Comparison of ENCODE assay signal across 11 cellular contexts in the genomic region with DNA sequence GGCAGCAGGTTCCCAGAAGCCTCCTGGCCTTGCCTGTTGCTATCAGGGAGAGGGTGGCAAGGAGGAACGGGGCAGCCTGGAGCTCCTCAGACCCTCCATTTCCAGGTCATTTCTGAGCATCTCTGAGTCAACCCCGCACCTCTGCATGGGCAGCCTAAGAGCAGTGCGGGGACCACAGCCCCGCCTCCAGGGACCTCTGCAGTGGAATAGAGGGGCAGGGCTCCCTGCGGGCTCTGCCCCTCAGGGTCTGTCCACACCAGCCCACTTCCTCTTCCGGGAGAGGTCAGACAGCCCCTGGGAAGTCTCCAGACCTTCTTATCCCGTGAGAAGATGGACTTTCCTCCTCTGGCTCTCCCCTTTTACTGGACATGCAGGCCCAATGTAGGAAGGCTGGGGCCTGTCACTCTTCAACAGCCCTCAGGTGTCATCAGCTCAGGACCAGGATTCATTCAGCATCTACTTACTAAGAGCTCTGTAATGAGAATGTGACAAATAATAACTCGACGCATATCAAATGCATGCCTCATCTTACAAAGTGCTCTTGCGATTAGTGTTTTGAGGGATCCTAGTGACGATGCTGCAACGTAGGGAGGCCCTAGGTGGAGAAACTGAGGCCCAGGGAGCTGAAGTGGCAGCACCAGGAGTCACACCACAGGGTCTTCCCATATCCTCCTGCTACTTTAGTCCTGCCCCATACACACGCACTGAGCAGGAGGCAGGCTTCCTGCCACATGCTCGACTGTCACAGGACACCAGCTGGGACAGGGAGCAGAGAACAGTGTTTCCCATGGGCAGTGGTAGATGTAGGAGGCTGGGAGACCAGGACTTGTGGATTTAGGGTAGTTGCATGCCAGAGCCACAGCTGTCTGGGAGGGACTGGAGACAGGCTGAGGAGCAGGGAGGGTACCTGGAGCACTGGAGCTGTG. TPM values are rescaled to one million over a fixed set of nuclear protein-coding genes. Genes with fewer than 3 reads are reported as not detected.
A peak's percentile ranks its signal among the peaks of the same experiment; 100 is the strongest.
DNase-seq lines count a peak whose midpoint lies in the region; ATAC-seq and TF ChIP-seq lines count a peak whose summit lies in the region.
"Had no signal": no experiment of that assay in that cellular context is flagged by ENCODE, and none has a peak within 500 bp of the region (broad histone marks: within the 10 kb centered on the region; RNA-seq: fewer than 3 reads in every experiment).

No MANE protein-coding gene starts in this region.

- no peaks in the 10 kb centered on the region for H3K79me1 ChIP-seq in H9 (ENCODE audit: insufficient read depth, low read depth, low read length, poor library complexity, severe bottlenecking)

- H4K5ac ChIP-seq in H9 (ENCODE audit: insufficient read length, low read depth, low read length), result no peak overlapping the region

- no peak overlapping the region for H3K4me3 ChIP-seq in HCT116 (replicated peaks in 1 of 2; ENCODE audit: low read depth in 1 of 2, low read length in 2 of 2)
- no peak overlapping the region for H3K4me3 ChIP-seq in hepatocyte
- H3K4me3 ChIP-seq: left lung had no signal

- TF ChIP-seq RAD21 in HCT116 (IDR thresholded peaks at IDR 0.05; ENCODE audit: low read depth), result no peak

- H2BK15ac ChIP-seq in H9 (ENCODE audit: low read depth, low read length), result no peak overlapping the region

- no peak for DNase-seq in HCT116 (ENCODE audit: low read depth, low spot score)
- no peak for DNase-seq in WTC11 (ENCODE audit: low spot score)
- DNase-seq in hepatocyte (ENCODE audit: low spot score), result no peak
- DNase-seq in stimulated activated naive CD8-positive, alpha-beta T cell treated with anti-CD3 and anti-CD28 coated beads, Interleukin-15, Interleukin-2, amounts not matched to agents 100 U/mL and 50 U/mL, for 24 hours, result no peak
- no peak for DNase-seq in H9
- no peak for DNase-seq in NCI-H1105 (lab: John Stamatoyannopoulos, UW)
- DNase-seq in foreskin keratinocyte, result no peak
- DNase-seq in activated CD4-positive, alpha-beta T cell treated with anti-CD3 and anti-CD28 coated beads, Interleukin-2, amount 10 ng/mL, durations not matched to agents 24 days and 14 days, result no peak
- DNase-seq: activated CD4-positive, CD25-positive, alpha-beta regulatory T cell; left lung; MV-4-11 had no signal

- H3K4ac ChIP-seq in H9 (ENCODE audit: low read depth, low read length), result no peak overlapping the region

- no peaks in the 10 kb centered on the region for H3K36me3 ChIP-seq in HCT116 (ENCODE audit: control insufficient read depth in 1 of 2, insufficient read depth in 2 of 2, low read length in 2 of 2)
- no peaks in the 10 kb centered on the region for H3K36me3 ChIP-seq in hepatocyte (replicated peaks; ENCODE audit: insufficient read depth, low read depth)
- H3K36me3 ChIP-seq: left lung had no signal

- RAD21 ChIA-PET in HCT116 (lab: Charles Lee; ENCODE audit: low non-redundant PET in 1 of 2, low total read pairs in 2 of 2, uncharacterized antibody in 2 of 2, unreplicated experiment in 2 of 2), result interaction anchor here in 1 of 2 experiments (0.6 kb wide), 1 partner anchor 92 kb away, joined by 3 read pairs; a partner anchor contains a TSS

- H3K9me3 ChIP-seq in HCT116 (ENCODE audit: control insufficient read depth in 1 of 2, insufficient read depth in 1 of 2, low read depth in 1 of 2, low read length in 2 of 2) (no peaks in the 10 kb centered on the region), hepatocyte (ENCODE audit: low read depth) (no peaks in the 10 kb centered on the region), H9 (ENCODE audit: control insufficient read depth, low read depth, low read length) (no peaks in the 10 kb centered on the region)
- H3K9me3 ChIP-seq: left lung had no signal

- POLR2A ChIA-PET in HCT116 (lab: Charles Lee) (interaction anchor here (2.0 to 6.7 kb wide), 3 partner anchors 11 to 100 kb away, joined by 6 to 45 read pairs (median 23); a partner anchor contains a TSS), WTC11 (lab: Charles Lee) (interaction anchor here (0.7 to 2.4 kb wide), 3 partner anchors 9 to 93 kb away, joined by 4 to 10 read pairs (median 7); a partner anchor contains a TSS)

- TF ChIP-seq CTCF in HCT116 (IDR thresholded peaks at IDR 0.05 in 2 of 3, conservative IDR thresholded peaks at IDR 0.05 in 1 of 3; ENCODE audit: borderline replicate concordance in 1 of 3, insufficient read depth in 1 of 3, low read depth in 2 of 3, low read length in 2 of 3) (no peak), WTC11 (IDR thresholded peaks at IDR 0.05) (no peak), hepatocyte (IDR thresholded peaks at IDR 0.05; ENCODE audit: poor library complexity) (no peak), H9 (conservative IDR thresholded peaks at IDR 0.05) (no peak), foreskin keratinocyte (conservative IDR thresholded peaks at IDR 0.05) (no peak)

- 0 out of 2 replicates have a peak, but pooled peaks have one; percentile 5 for ATAC-seq in HCT116
- ATAC-seq in WTC11, result peak; percentile 63
- ATAC-seq in stimulated activated naive CD8-positive, alpha-beta T cell treated with anti-CD3 and anti-CD28 coated beads, Interleukin-15, Interleukin-2, amounts not matched to agents 100 U/mL and 50 U/mL, for 24 hours, result peak; percentile 52
- ATAC-seq in foreskin keratinocyte, result no peak

- WGBS in hepatocyte (ENCODE audit: low lambda C conversion rate, missing lambda C conversion rate), result 77% methylated on average over 14 of the region's 14 CpGs
- no CpG with 5 or more reads among the region's 14 CpGs for WGBS in H9 (ENCODE audit: extremely low coverage, insufficient read length, low lambda C conversion rate)

- TF ChIP-seq POLR2A in HCT116 (IDR thresholded peaks at IDR 0.05; ENCODE audit: borderline replicate concordance, extremely low read depth, insufficient read depth, insufficient read length), result no peak

- H3K4me1 Mint-ChIP-seq in WTC11, result peaks cover 4% of the 10 kb centered on the region
- peaks cover 0 to 11% of the 10 kb centered on the region in 2 experiments; a peak in 1 of 4 replicates for H3K4me1 Mint-ChIP-seq in H9
- no peaks in the 10 kb centered on the region for H3K4me1 Mint-ChIP-seq in activated CD4-positive, alpha-beta T cell treated with anti-CD3 and anti-CD28 coated beads, Interleukin-2, amount 10 ng/mL, durations not matched to agents 24 days and 14 days

- no peak overlapping the region for H3K23ac ChIP-seq in H9 (ENCODE audit: insufficient read length, low read depth, low read length)

- BruUV-seq in HCT116 (replicated peaks; lab: Mats Ljungman, UMichigan), result no TSS peak

- H3K27ac Mint-ChIP-seq in WTC11, result no peak overlapping the region
- H3K27ac Mint-ChIP-seq in H9, result peak overlapping the region in 1 of 3 experiments; percentile 52; a peak in 1 of 7 replicates
- H3K27ac Mint-ChIP-seq in activated CD4-positive, alpha-beta T cell treated with anti-CD3 and anti-CD28 coated beads, Interleukin-2, amount 10 ng/mL, durations not matched to agents 24 days and 14 days, result no peak overlapping the region

- peaks cover 22 to 26% of the 10 kb centered on the region in 2 experiments for H3K4me1 ChIP-seq in HCT116 (ENCODE audit: control insufficient read depth in 1 of 2, insufficient read depth in 2 of 2, low read length in 2 of 2)
- H3K4me1 ChIP-seq in hepatocyte (ENCODE audit: insufficient read depth), result peaks cover 10% of the 10 kb centered on the region
- H3K4me1 ChIP-seq in H9 (ENCODE audit: insufficient read depth, low read length), result no peaks in the 10 kb centered on the region
- H3K4me1 ChIP-seq in foreskin keratinocyte, result peaks cover 3% of the 10 kb centered on the region

- H4K20me1 ChIP-seq in HCT116 (ENCODE audit: insufficient read depth) (no peaks in the 10 kb centered on the region), hepatocyte (ENCODE audit: insufficient read depth, poor library complexity, severe bottlenecking) (no peaks in the 10 kb centered on the region), H9 (ENCODE audit: control insufficient read depth, insufficient read depth, insufficient read length) (no peaks in the 10 kb centered on the region)

- H3K27me3 Mint-ChIP-seq in WTC11 (ENCODE audit: low read depth), result no peaks in the 10 kb centered on the region; the same call in 1 of the 2 replicates
- H3K27me3 Mint-ChIP-seq in H9 (ENCODE audit: low read depth), result peaks cover 3% of the 10 kb centered on the region
- no peaks in the 10 kb centered on the region for H3K27me3 Mint-ChIP-seq in activated CD4-positive, alpha-beta T cell treated with anti-CD3 and anti-CD28 coated beads, Interleukin-2, amount 10 ng/mL, durations not matched to agents 24 days and 14 days

- H3K14ac ChIP-seq in H9 (ENCODE audit: insufficient read depth, low read length), result no peak overlapping the region

- H4K91ac ChIP-seq in H9 (ENCODE audit: insufficient read length, low read depth, low read length), result no peak overlapping the region

- H3K9me2 ChIP-seq in HCT116 (ENCODE audit: insufficient read depth), result no peaks in the 10 kb centered on the region
- H3K9me2 ChIP-seq in hepatocyte (replicated peaks; ENCODE audit: insufficient read depth), result no peaks in the 10 kb centered on the region

- no peaks in the 10 kb centered on the region for H3K9me3 Mint-ChIP-seq in WTC11
- no peaks in the 10 kb centered on the region for H3K9me3 Mint-ChIP-seq in H9
- no peaks in the 10 kb centered on the region for H3K9me3 Mint-ChIP-seq in activated CD4-positive, alpha-beta T cell treated with anti-CD3 and anti-CD28 coated beads, Interleukin-2, amount 10 ng/mL, durations not matched to agents 24 days and 14 days

- H3K4me3 Mint-ChIP-seq in WTC11, result no peak overlapping the region
- H3K4me3 Mint-ChIP-seq in H9, result no peak overlapping the region
- H3K4me3 Mint-ChIP-seq in activated CD4-positive, alpha-beta T cell treated with anti-CD3 and anti-CD28 coated beads, Interleukin-2, amount 10 ng/mL, durations not matched to agents 24 days and 14 days, result no peak overlapping the region

- H2AK5ac ChIP-seq in H9 (ENCODE audit: insufficient read length, low read length), result no peak overlapping the region

- no peaks in the 10 kb centered on the region for H3K27me3 ChIP-seq in HCT116 (ENCODE audit: insufficient read depth, low read length)
- H3K27me3 ChIP-seq in hepatocyte, result no peaks in the 10 kb centered on the region
- H3K27me3 ChIP-seq in H9 (ENCODE audit: insufficient read depth, low read length), result no peaks in the 10 kb centered on the region
- no peaks in the 10 kb centered on the region for H3K27me3 ChIP-seq in foreskin keratinocyte
- H3K27me3 ChIP-seq: left lung had no signal

- no peak overlapping the region for H4K8ac ChIP-seq in H9 (replicated peaks; ENCODE audit: insufficient read length, low read depth, low read length)

- no peak overlapping the region for H3K56ac ChIP-seq in H9 (ENCODE audit: insufficient read length, low read depth, low read length)

- H3K79me2 ChIP-seq in HCT116 (ENCODE audit: insufficient read depth, low read length), result no peaks in the 10 kb centered on the region
- no peaks in the 10 kb centered on the region for H3K79me2 ChIP-seq in hepatocyte
- H3K79me2 ChIP-seq in H9 (ENCODE audit: insufficient read depth, low read length), result no peaks in the 10 kb centered on the region

- H2BK120ac ChIP-seq in H9 (ENCODE audit: low read depth, low read length, poor library complexity, severe bottlenecking), result no peak overlapping the region

- H3K36me3 Mint-ChIP-seq in WTC11 (no peaks in the 10 kb centered on the region), H9 (ENCODE audit: insufficient read depth in 1 of 3, low read depth in 3 of 3) (no peaks in the 10 kb centered on the region)
- H3K36me3 Mint-ChIP-seq in activated CD4-positive, alpha-beta T cell treated with anti-CD3 and anti-CD28 coated beads, Interleukin-2, amount 10 ng/mL, durations not matched to agents 24 days and 14 days (ENCODE audit: low read depth), result no peaks in the 10 kb centered on the region

- no peak overlapping the region for H2BK5ac ChIP-seq in H9 (ENCODE audit: insufficient read length, low read length)

- H2AFZ ChIP-seq in HCT116 (ENCODE audit: low read depth, low read length, poor library complexity, severe bottlenecking) (no peak overlapping the region), hepatocyte (no peak overlapping the region), H9 (ENCODE audit: low read length) (no peak overlapping the region)

- no peak overlapping the region for H3K18ac ChIP-seq in H9 (ENCODE audit: insufficient read length, low read depth, low read length)

- no peak overlapping the region for H2BK20ac ChIP-seq in H9 (ENCODE audit: low read depth, low read length, poor library complexity, severe bottlenecking)

- no peaks in the 10 kb centered on the region for H3K23me2 ChIP-seq in H9 (ENCODE audit: insufficient read length, low read depth, low read length, poor library complexity, severe bottlenecking)

- H3T11ph ChIP-seq in H9 (ENCODE audit: low read length), result no peak overlapping the region

- CTCF ChIA-PET in HCT116 (lab: Charles Lee), result no interaction called here
- CTCF ChIA-PET in WTC11 (lab: Charles Lee), result interaction anchor here (1.2 to 1.9 kb wide), 2 partner anchors 9 kb away, joined by 3 to 6 read pairs; no protein-coding TSS in a partner anchor

- H2BK12ac ChIP-seq in H9 (ENCODE audit: insufficient read length, low read depth, low read length), result no peak overlapping the region

- peak overlapping the region; percentile 46; the same call in 1 of the 2 replicates for H3K27ac ChIP-seq in HCT116 (ENCODE audit: low read depth, low read length)
- peak overlapping the region; percentile 83 for H3K27ac ChIP-seq in hepatocyte
- H3K27ac ChIP-seq in H9 (ENCODE audit: insufficient read length, low read depth, low read length), result no peak overlapping the region
- no peak overlapping the region for H3K27ac ChIP-seq in foreskin keratinocyte

- intact Hi-C loops in HCT116 (cut with micrococcal nuclease), result no loop called here
- intact Hi-C loops in activated CD4-positive, alpha-beta T cell treated with anti-CD3 and anti-CD28 coated beads, Interleukin-2, amount 10 ng/mL, durations not matched to agents 24 days and 14 days (cut with micrococcal nuclease), result no loop called here

- H3K4me2 ChIP-seq in HCT116 (ENCODE audit: low read length), result no peak overlapping the region
- no peak overlapping the region for H3K4me2 ChIP-seq in hepatocyte
- H3K4me2 ChIP-seq in H9 (ENCODE audit: insufficient read depth, insufficient read length, low read length), result no peak overlapping the region

- no peak overlapping the region for H3K9ac ChIP-seq in HCT116 (ENCODE audit: low read length)
- H3K9ac ChIP-seq in H9 (ENCODE audit: extremely low read depth, insufficient read length, low read length), result no peak overlapping the region

RNA-seq across cellular contexts. Expression of a gene that starts 28.0 kb away (rescaled TPM):
- total RNA-seq in HCT116 (2021; ENCODE audit: unreplicated experiment) (2.7 TPM), WTC11 (2021) (0.50 to 1.2 TPM (median 0.94 TPM) in 3 replicates), hepatocyte (0.27 and 0.36 TPM in 2 replicates), H9 (2021) (0.61 TPM in 2 replicates), foreskin keratinocyte (0.25 TPM in 1 of 2 replicates, not detected in the other)
- polyA plus RNA-seq in HCT116 (2012), result 0.51 and 1.1 TPM in 2 replicates
- polyA plus RNA-seq in hepatocyte (2.3 and 2.8 TPM in 2 replicates), foreskin keratinocyte (0.11 and 0.13 TPM in 2 replicates)
- 0.69 and 0.96 TPM in 2 replicates for total RNA-seq in activated CD4-positive, alpha-beta T cell treated with anti-CD3 and anti-CD28 coated beads, Interleukin-2, amount 10 ng/mL, durations not matched to agents 24 days and 14 days

RNA-seq across cellular contexts. Expression of a gene that starts 36.4 kb away (rescaled TPM):
- total RNA-seq in HCT116 (2021; ENCODE audit: unreplicated experiment), result 223 TPM
- 360 and 395 TPM in 2 replicates for polyA plus RNA-seq in HCT116 (2012)
- 117 to 139 TPM (median 131 TPM) in 3 replicates for total RNA-seq in WTC11 (2021)
- 108 and 123 TPM in 2 replicates for total RNA-seq in hepatocyte
- 172 and 188 TPM in 2 replicates for polyA plus RNA-seq in hepatocyte
- total RNA-seq in H9 (2021), result 72.8 and 78.8 TPM in 2 replicates
- 219 and 303 TPM in 2 replicates for total RNA-seq in foreskin keratinocyte
- 267 and 379 TPM in 2 replicates for polyA plus RNA-seq in foreskin keratinocyte
- total RNA-seq in activated CD4-positive, alpha-beta T cell treated with anti-CD3 and anti-CD28 coated beads, Interleukin-2, amount 10 ng/mL, durations not matched to agents 24 days and 14 days, result 51.6 and 63.6 TPM in 2 replicates

Comparison
In these comparisons a context has a peak if more than half of its experiments do, and no peak if none do; other contexts are left out.
1. H3K27ac ChIP-seq: peak in HCT116 (single experiment) and hepatocyte (single experiment); none in H9 (single experiment) and foreskin keratinocyte (single experiment).